Comparison of ENCODE assay signal across 24 cellular contexts in the genomic region with DNA sequence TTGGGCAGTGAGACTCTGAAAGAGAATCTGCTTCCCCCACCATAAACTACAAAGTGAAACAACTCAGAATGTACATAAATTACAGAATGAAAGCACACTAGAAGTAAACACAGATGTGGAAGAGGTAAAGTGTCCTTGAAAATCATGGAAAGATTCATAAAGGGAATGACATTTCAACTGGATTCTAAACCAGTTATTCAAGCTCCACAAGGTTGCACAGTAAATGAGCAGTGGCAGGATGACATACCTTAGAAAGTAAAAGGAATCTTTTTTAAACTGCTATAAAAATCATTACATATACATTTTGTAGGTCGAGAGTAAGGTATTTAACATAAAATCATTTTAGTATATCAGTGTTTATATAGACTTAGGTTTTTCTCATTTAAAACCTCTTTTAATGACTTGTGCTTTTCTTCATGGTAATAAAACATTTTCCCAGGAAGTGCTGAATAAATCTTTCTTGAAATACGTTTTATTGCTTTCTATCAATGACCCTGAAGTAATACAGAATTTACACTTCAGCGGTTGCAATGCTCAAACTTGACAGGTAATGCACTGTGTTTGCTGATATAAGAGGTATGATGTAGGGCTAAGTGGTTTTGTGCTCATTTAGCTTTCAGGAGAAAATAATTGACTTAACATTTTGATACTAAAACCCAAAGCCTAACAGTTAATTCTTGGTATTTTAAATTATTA.
DNase-seq lines count a peak whose midpoint lies in the region; ATAC-seq and TF ChIP-seq lines count a peak whose summit lies in the region.
"Had no signal": no experiment of that assay in that cellular context is flagged by ENCODE, and none has a peak within 500 bp of the region (broad histone marks: within the 10 kb centered on the region; RNA-seq: fewer than 3 reads in every experiment).

No MANE protein-coding gene starts in this region.

- H3K9me3 Mint-ChIP-seq in progenitor cell of endocrine pancreas (ENCODE audit: low read depth): peaks cover 4% of the 10 kb centered on the region

- TF ChIP-seq POLR2A in lower leg skin (IDR thresholded peaks at IDR 0.05): no peak

- POLR2A ChIA-PET in HEK293 (lab: Yijun Ruan, JAX) (no interaction called here), PC-9 (lab: Charles Lee; ENCODE audit: unreplicated experiment) (no interaction called here)

- CTCF ChIA-PET in HEK293 (lab: Yijun Ruan, JAX) (interaction anchor here (0.6 to 1.2 kb wide), 3 partner anchors 55 to 88 kb away, joined by 3 to 7 read pairs (median 3); no protein-coding TSS in a partner anchor), PC-9 (lab: Charles Lee) (no interaction called here)

- no peak overlapping the region for H3K27ac Mint-ChIP-seq in progenitor cell of endocrine pancreas
- H3K27ac Mint-ChIP-seq: activated CD4-positive, alpha-beta memory T cell treated with anti-CD3 and anti-CD28 coated beads for 36 hours; activated naive CD8-positive, alpha-beta T cell treated with anti-CD3 and anti-CD28 coated beads, Interleukin-2, amount 50 U/mL, for 24 hours; CD4-positive, alpha-beta memory T cell; effector memory CD8-positive, alpha-beta T cell; naive B cell had no signal

- WGBS in lower leg skin, 2 donors: 47 to 53% methylated on average over 3 of the region's 3 CpGs

- H3K4me3 ChIP-seq in HEK293 (ENCODE audit: low read depth, low read length): no peak overlapping the region
- H3K4me3 ChIP-seq in PC-9: peak overlapping the region; percentile 16
- no peak overlapping the region for H3K4me3 ChIP-seq in mucosa of descending colon
- no peak overlapping the region for H3K4me3 ChIP-seq in lower leg skin (ENCODE audit: low read depth, poor library complexity, severe bottlenecking)
- H3K4me3 ChIP-seq: HAP-1, stomach, transverse colon had no signal

- H3K27ac ChIP-seq in HEK293 (ENCODE audit: extremely low read depth, low read depth, low read length) (peak overlapping the region; percentile 38; the same call in 1 of the 2 replicates), PC-9 (peak overlapping the region; percentile 18; the same call in 1 of the 2 replicates), substantia nigra (ENCODE audit: low read depth, low read length, poor library complexity, severe bottlenecking) (no peak overlapping the region)
- H3K27ac ChIP-seq: stomach, transverse colon had no signal

- TF ChIP-seq CTCF in HEK293 (tag by site-specific recombination; IDR thresholded peaks at IDR 0.05) (no peak), PC-9 (conservative IDR thresholded peaks at IDR 0.05) (no peak), mucosa of descending colon (IDR thresholded peaks at IDR 0.05) (no peak), progenitor cell of endocrine pancreas (IDR thresholded peaks at IDR 0.05; ENCODE audit: unreplicated experiment) (no peak), lower leg skin (IDR thresholded peaks at IDR 0.05) (no peak)

- H3K4me3 Mint-ChIP-seq in progenitor cell of endocrine pancreas (ENCODE audit: low read depth): no peak overlapping the region
- H3K4me3 Mint-ChIP-seq: activated CD4-positive, alpha-beta memory T cell treated with anti-CD3 and anti-CD28 coated beads for 36 hours; activated naive CD8-positive, alpha-beta T cell treated with anti-CD3 and anti-CD28 coated beads, Interleukin-2, amount 50 U/mL, for 24 hours; brain; CD4-positive, alpha-beta memory T cell; effector memory CD8-positive, alpha-beta T cell; naive B cell had no signal

- H3K4me2 ChIP-seq in PC-9: peak overlapping the region; percentile 60

- H3F3A ChIP-seq in PC-9 (ENCODE audit: insufficient read depth, low read depth): peaks cover 15% of the 10 kb centered on the region; the same call in 1 of the 2 replicates

- H3K36me3 ChIP-seq in HEK293 (ENCODE audit: control insufficient read depth in 2 of 2, insufficient read depth in 1 of 2, low read length in 2 of 2): no peaks in the 10 kb centered on the region
- no peaks in the 10 kb centered on the region for H3K36me3 ChIP-seq in PC-9 (ENCODE audit: low read depth)
- no peaks in the 10 kb centered on the region for H3K36me3 ChIP-seq in mucosa of descending colon (ENCODE audit: low read depth)
- H3K36me3 ChIP-seq: HAP-1, stomach, transverse colon had no signal

- peak overlapping the region; percentile 21; the same call in 1 of the 2 replicates for H2AFZ ChIP-seq in PC-9

- H3K36me3 Mint-ChIP-seq in progenitor cell of endocrine pancreas (ENCODE audit: insufficient read depth): no peaks in the 10 kb centered on the region
- H3K36me3 Mint-ChIP-seq: activated CD4-positive, alpha-beta memory T cell treated with anti-CD3 and anti-CD28 coated beads for 36 hours; CD4-positive, alpha-beta memory T cell; naive B cell had no signal

- BruUV-seq in PC-9 (replicated peaks; lab: Mats Ljungman, UMichigan): no TSS peak

- ATAC-seq in mucosa of descending colon (peak; percentile 24), HG03354 (IDR thresholded peaks at IDR 0.05; ENCODE audit: poor library complexity, severe bottlenecking, unreplicated experiment) (no peak)
- ATAC-seq: activated naive CD8-positive, alpha-beta T cell treated with anti-CD3 and anti-CD28 coated beads, Interleukin-2, amount 50 U/mL, for 24 hours; effector memory CD8-positive, alpha-beta T cell; right cardiac atrium had no signal

- H3K27me3 ChIP-seq in PC-9 (ENCODE audit: insufficient read depth, low read depth): no peaks in the 10 kb centered on the region
- H3K27me3 ChIP-seq: stomach, transverse colon had no signal

- no peaks in the 10 kb centered on the region for H3K27me3 Mint-ChIP-seq in progenitor cell of endocrine pancreas
- H3K27me3 Mint-ChIP-seq: activated CD4-positive, alpha-beta memory T cell treated with anti-CD3 and anti-CD28 coated beads for 36 hours; activated naive CD8-positive, alpha-beta T cell treated with anti-CD3 and anti-CD28 coated beads, Interleukin-2, amount 50 U/mL, for 24 hours; brain; CD4-positive, alpha-beta memory T cell; effector memory CD8-positive, alpha-beta T cell had no signal

- H3K9me2 ChIP-seq in PC-9 (ENCODE audit: insufficient read depth): no peaks in the 10 kb centered on the region

- H3K79me2 ChIP-seq in PC-9 (ENCODE audit: low read depth): no peaks in the 10 kb centered on the region

- H3K4me1 Mint-ChIP-seq in progenitor cell of endocrine pancreas (ENCODE audit: low read depth): peaks cover 6% of the 10 kb centered on the region
- H3K4me1 Mint-ChIP-seq: activated naive CD8-positive, alpha-beta T cell treated with anti-CD3 and anti-CD28 coated beads, Interleukin-2, amount 50 U/mL, for 24 hours; CD4-positive, alpha-beta memory T cell; naive B cell had no signal

- intact Hi-C loops in PC-9 (cut with micrococcal nuclease; ENCODE audit: unreplicated experiment) (no loop called here), mucosa of descending colon (cut with DNase I, micrococcal nuclease) (no loop called here), lower leg skin (cut with DNase I; ENCODE audit: low total_unique reads) (no loop called here)

- H3K4me1 ChIP-seq in HEK293 (ENCODE audit: control insufficient read depth, insufficient read depth, low read length): peaks cover 9% of the 10 kb centered on the region; the same call in 1 of the 2 replicates
- peaks cover 23% of the 10 kb centered on the region for H3K4me1 ChIP-seq in PC-9 (replicated peaks; ENCODE audit: insufficient read depth)
- no peaks in the 10 kb centered on the region for H3K4me1 ChIP-seq in mucosa of descending colon (ENCODE audit: low read depth)

- H3K9me3 ChIP-seq in HEK293 (ENCODE audit: control insufficient read depth, insufficient read depth, low read depth, low read length): no peaks in the 10 kb centered on the region
- H3K9me3 ChIP-seq in PC-9 (ENCODE audit: insufficient read depth, low read depth): no peaks in the 10 kb centered on the region
- H3K9me3 ChIP-seq in mucosa of descending colon: no peaks in the 10 kb centered on the region
- H3K9me3 ChIP-seq: HAP-1, stomach, transverse colon had no signal

- DNase-seq in NCI-H187 treated with DMSO at 0.1 percent for 48 hours (lab: John Stamatoyannopoulos, UW) (peak; percentile 78), PC-9 (peak in 1 of 2 experiments; percentile 57), mucosa of descending colon (no peak), progenitor cell of endocrine pancreas (ENCODE audit: low spot score, unreplicated experiment) (no peak), lower leg skin (ENCODE audit: low spot score in 2 of 2) (no peak), substantia nigra (lab: John Stamatoyannopoulos, UW) (no peak)
- DNase-seq: activated CD4-positive, alpha-beta memory T cell treated with anti-CD3 and anti-CD28 coated beads for 36 hours; activated CD4-positive, CD25-positive, alpha-beta regulatory T cell; activated effector memory CD4-positive, alpha-beta T cell treated with anti-CD3 and anti-CD28 coated beads, Interleukin-2, amount 50 U/mL, for 16 hours; activated naive CD8-positive, alpha-beta T cell treated with anti-CD3 and anti-CD28 coated beads, Interleukin-2, amount 50 U/mL, for 24 hours; CD4-positive, alpha-beta memory T cell; effector memory CD8-positive, alpha-beta T cell; kidney glomerular epithelial cell; naive B cell; NCI-H1105; NCI-H226; right cardiac atrium; stomach; T-helper 9 cell; transverse colon had no signal

- H4K20me1 ChIP-seq in PC-9 (ENCODE audit: insufficient read depth): no peaks in the 10 kb centered on the region

TF ChIP-seq in HEK293, 187 proteins besides CTCF, POLR2A, EP300 and RAD21:
- TF ChIP-seq TCF7L2 (IDR thresholded peaks at IDR 0.05; ENCODE audit: borderline replicate concordance, low read depth, low read length) (peak; percentile 63; the same call in 1 of the 2 replicates), PRDM1 (tag by site-specific recombination; IDR thresholded peaks at IDR 0.05) (no peak)
TF ChIP-seq in HEK293: peak in this region for 1.
